ENCODE assay signal across 29 cellular contexts in genomic region chr11:41056892-41057569, GRCh38.
"Had no signal": no experiment of that assay in that cellular context is flagged by ENCODE, and none has a peak within 500 bp of the region (broad histone marks: within the 10 kb centered on the region; RNA-seq: fewer than 3 reads in every experiment).

No MANE protein-coding gene starts in this region.

- H3K27me3 ChIP-seq: adrenal gland had no signal

- H3K9me3 Mint-ChIP-seq: brain had no signal

- H3K27ac Mint-ChIP-seq: activated B cell treated with CpG ODN at 0.5 μM for 24 hours; activated CD4-positive, alpha-beta memory T cell treated with anti-CD3 and anti-CD28 coated beads for 36 hours; activated naive CD4-positive, alpha-beta T cell treated with anti-CD3 and anti-CD28 coated beads for 36 hours; activated naive CD4-positive, alpha-beta T cell treated with anti-CD3 and anti-CD28 coated beads, Interleukin-2, amount 50 U/mL, for 72 hours; activated T-helper 1 cell treated with anti-CD3 and anti-CD28 coated beads, Interleukin-12 subunit alpha, Interleukin-12 subunit beta, Interleukin-2, Interleukin-4 antibody, amounts not matched to agents 30 ng/mL and 10 ng/mL and 1 ng/mL, durations not matched to agents 14 hours and 24 hours and 36 hours; brain had no signal

- H3K4me3 ChIP-seq: adrenal gland, PC-9 had no signal

- H3K4me3 Mint-ChIP-seq: activated B cell treated with CpG ODN at 0.5 μM for 24 hours; activated CD4-positive, alpha-beta memory T cell treated with anti-CD3 and anti-CD28 coated beads for 36 hours; activated naive CD4-positive, alpha-beta T cell treated with anti-CD3 and anti-CD28 coated beads for 36 hours; activated T-cell treated with anti-CD3 and anti-CD28 coated beads, Interleukin-2, amount 50 U/mL, for 4 hours; activated T-helper 1 cell treated with anti-CD3 and anti-CD28 coated beads, Interleukin-12 subunit alpha, Interleukin-12 subunit beta, Interleukin-2, Interleukin-4 antibody, amounts not matched to agents 30 ng/mL and 10 ng/mL and 1 ng/mL, durations not matched to agents 14 hours and 24 hours and 36 hours; brain had no signal

- H3K9me3 ChIP-seq: adrenal gland had no signal

- H3K4me1 Mint-ChIP-seq: activated B cell treated with CpG ODN at 0.5 μM for 24 hours, brain had no signal

- H3K36me3 Mint-ChIP-seq: activated CD4-positive, alpha-beta memory T cell treated with anti-CD3 and anti-CD28 coated beads for 36 hours; activated naive CD4-positive, alpha-beta T cell treated with anti-CD3 and anti-CD28 coated beads, Interleukin-2, amount 50 U/mL, for 72 hours; brain had no signal

- H3K36me3 ChIP-seq: adrenal gland had no signal

- H3K27ac ChIP-seq: adrenal gland, PC-9, VCaP had no signal

- DNase-seq: activated B cell treated with CpG ODN at 0.5 μM for 24 hours; activated CD4-positive, alpha-beta memory T cell treated with anti-CD3 and anti-CD28 coated beads for 36 hours; activated CD4-positive, alpha-beta T cell treated with anti-CD3 and anti-CD28 coated beads for 4 hours; activated CD4-positive, alpha-beta T cell treated with anti-CD3 and anti-CD28 coated beads, Interleukin-2, amount 50 U/mL, for 1 hour; activated CD4-positive, CD25-positive, alpha-beta regulatory T cell treated with anti-CD3 and anti-CD28 coated beads, Interleukin-2, amount 50 U/mL, for 72 hours; activated CD8-positive, alpha-beta memory T cell treated with anti-CD3 and anti-CD28 coated beads, Interleukin-2, amount 50 U/mL, for 4 hours; activated gamma-delta T cell treated with Interleukin-2 at 50 U/mL for 16 hours; activated naive CD4-positive, alpha-beta T cell treated with anti-CD3 and anti-CD28 coated beads for 36 hours; activated T-cell treated with anti-CD3 and anti-CD28 coated beads for 4 hours; activated T-cell treated with anti-CD3 and anti-CD28 coated beads, Interleukin-2, amount 50 U/mL, for 4 hours; adrenal gland; central memory CD4-positive, alpha-beta T cell; NCI-H1092 treated with DMSO at 0.1 percent for 48 hours; NCI-H1417; NCI-H1694; NCI-H1930; NCI-H2081 treated with DMSO at 0.1 percent for 48 hours; NCI-H226; NCI-H524; PC-9; Right ventricle myocardium superior; SW 1271; T-helper 1 cell; T-helper 2 cell; T-helper 9 cell had no signal

- H3K4me1 ChIP-seq: adrenal gland had no signal

- ATAC-seq: activated naive CD4-positive, alpha-beta T cell treated with anti-CD3 and anti-CD28 coated beads, Interleukin-2, amount 50 U/mL, for 72 hours; activated T-cell treated with anti-CD3 and anti-CD28 coated beads, Interleukin-2, amount 50 U/mL, for 4 hours had no signal
